In the genomic region with DNA sequence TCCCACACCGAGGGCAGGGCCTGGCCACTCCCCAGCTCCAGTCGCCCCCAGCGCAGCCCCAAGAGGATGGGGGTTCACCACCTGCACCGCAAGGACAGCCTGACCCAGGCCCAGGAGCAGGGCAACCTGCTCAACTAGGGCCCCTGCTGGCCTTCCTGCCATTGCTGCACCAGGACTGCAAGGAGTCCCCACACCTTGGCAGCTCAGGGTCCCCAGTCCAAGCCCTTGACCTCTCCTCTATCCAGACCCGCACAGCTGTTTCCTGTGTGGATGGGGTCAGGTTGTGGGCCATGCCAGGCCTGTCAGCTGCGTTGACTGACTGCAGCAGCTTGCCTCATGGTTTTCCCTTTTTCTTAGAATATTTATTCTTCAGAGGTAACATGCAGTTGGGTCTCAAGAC, we compare ENCODE assay signal across 17 cellular contexts. TPM values are rescaled to one million over a fixed set of nuclear protein-coding genes. Genes with fewer than 3 reads are reported as not detected.
"Had no signal": no experiment of that assay in that cellular context is flagged by ENCODE, and none has a peak within 500 bp of the region (broad histone marks: within the 10 kb centered on the region; RNA-seq: fewer than 3 reads in every experiment).

No MANE protein-coding gene starts in this region.

- H3K9me3 ChIP-seq: colonic mucosa, gastrocnemius medialis, heart left ventricle had no signal

- H2AFZ ChIP-seq: parathyroid adenoma had no signal

- H3K27ac ChIP-seq: cardiac muscle cell, colonic mucosa, epithelial cell of prostate, gastrocnemius medialis, parathyroid adenoma had no signal

- DNase-seq: activated CD4-positive, alpha-beta T cell treated with anti-CD3 and anti-CD28 coated beads, Interleukin-2, amount 50 U/mL, for 48 hours; activated effector memory CD4-positive, alpha-beta T cell treated with anti-CD3 and anti-CD28 coated beads, Interleukin-2, amount 50 U/mL, for 16 hours; activated T-cell treated with anti-CD3 and anti-CD28 coated beads, Interleukin-2, amount 50 U/mL, for 4 hours; colonic mucosa; effector CD4-positive, alpha-beta T cell; gastrocnemius medialis; heart left ventricle; mammary epithelial cell; naive B cell; T1000 had no signal

- H3K4me1 ChIP-seq: colonic mucosa had no signal

- H3K9me3 Mint-ChIP-seq: activated naive CD4-positive, alpha-beta T cell treated with anti-CD3 and anti-CD28 coated beads, Interleukin-2, amount 50 U/mL, for 72 hours; activated T-cell treated with anti-CD3 and anti-CD28 coated beads, Interleukin-2, amount 50 U/mL, for 4 hours; naive B cell; stimulated activated memory B cell treated with anti-CD40 and anti-IgM and Interleukin-4, amounts not matched to agents 10 μg/mL and 1 μg/mL and 100 μg/mL, for 72 hours had no signal

- H3K4me3 ChIP-seq: cardiac muscle cell, colonic mucosa, gastrocnemius medialis, heart left ventricle had no signal

- H3K27me3 ChIP-seq: colonic mucosa had no signal

- FAIRE-seq: islet of Langerhans had no signal

- H3K4me3 Mint-ChIP-seq: activated T-cell treated with anti-CD3 and anti-CD28 coated beads, Interleukin-2, amount 50 U/mL, for 4 hours; naive B cell; stimulated activated memory B cell treated with anti-CD40 and anti-IgM and Interleukin-4, amounts not matched to agents 10 μg/mL and 1 μg/mL and 100 μg/mL, for 72 hours had no signal

- H3K27ac Mint-ChIP-seq: activated naive CD4-positive, alpha-beta T cell treated with anti-CD3 and anti-CD28 coated beads, Interleukin-2, amount 50 U/mL, for 72 hours had no signal

- H3K9ac ChIP-seq: parathyroid adenoma had no signal

- H3K79me2 ChIP-seq: parathyroid adenoma had no signal

RNA-seq across cellular contexts. Expression of gene LRRC73, which starts 4.4 kb away (rescaled TPM):
- total RNA-seq: gastrocnemius medialis, mononuclear cell had no signal
